Comparison of ENCODE assay signal across 18 cellular contexts in genomic region chr16:8568231-8568617, GRCh38. TPM values are rescaled to one million over a fixed set of nuclear protein-coding genes. Genes with fewer than 3 reads are reported as not detected.
A peak's percentile ranks its signal among the peaks of the same experiment; 100 is the strongest.
DNase-seq lines count a peak whose midpoint lies in the region; ATAC-seq and TF ChIP-seq lines count a peak whose summit lies in the region.
"Had no signal": no experiment of that assay in that cellular context is flagged by ENCODE, and none has a peak within 500 bp of the region (broad histone marks: within the 10 kb centered on the region; RNA-seq: fewer than 3 reads in every experiment).

No MANE protein-coding gene starts in this region.

- H3K27ac ChIP-seq in GM23338 (ENCODE audit: low read depth) (no peak overlapping the region), SU-DHL-6 (ENCODE audit: low read depth, low read length) (no peak overlapping the region)

- H3F3A ChIP-seq in GM23338 (replicated peaks; ENCODE audit: low read depth) (peaks cover 5% of the 10 kb centered on the region), SU-DHL-6 (ENCODE audit: insufficient read depth) (peaks cover 8% of the 10 kb centered on the region; the same call in 1 of the 2 replicates)

- H3K4me3 Mint-ChIP-seq in activated CD4-positive, alpha-beta T cell treated with anti-CD3 and anti-CD28 coated beads for 36 hours = no peak overlapping the region
- no peak overlapping the region for H3K4me3 Mint-ChIP-seq in GM23338
- peak overlapping the region; percentile 76 for H3K4me3 Mint-ChIP-seq in neural crest cell
- H3K4me3 Mint-ChIP-seq: activated T-helper 17 cell treated with anti-CD3 and anti-CD28 coated beads, Interleukin-2, amount 50 U/mL, for 72 hours; effector memory CD8-positive, alpha-beta T cell; natural killer cell treated with Interleukin-12 subunit alpha and Interleukin-12 subunit beta and Interleukin-15 and Interleukin-18, amount 100 ng/mL, for 72 hours; stimulated activated memory B cell treated with anti-CD40 and anti-IgM and Interleukin-4, amounts not matched to agents 10 μg/mL and 1 μg/mL and 100 μg/mL, for 72 hours had no signal

- H3K4me1 ChIP-seq in GM23338 (ENCODE audit: insufficient read depth) = peaks cover 28% of the 10 kb centered on the region

- H3K36me3 Mint-ChIP-seq in activated CD4-positive, alpha-beta T cell treated with anti-CD3 and anti-CD28 coated beads for 36 hours (ENCODE audit: low read depth) = no peaks in the 10 kb centered on the region
- H3K36me3 Mint-ChIP-seq in GM23338 (ENCODE audit: low read depth) (peaks cover 2% of the 10 kb centered on the region; the same call in 2 of the 3 replicates), neural crest cell (ENCODE audit: low read depth) (no peaks in the 10 kb centered on the region)
- H3K36me3 Mint-ChIP-seq: IgD-negative memory B cell; natural killer cell treated with Interleukin-12 subunit alpha and Interleukin-12 subunit beta and Interleukin-15 and Interleukin-18, amount 100 ng/mL, for 72 hours; stimulated activated memory B cell treated with anti-CD40 and anti-IgM and Interleukin-4, amounts not matched to agents 10 μg/mL and 1 μg/mL and 100 μg/mL, for 72 hours had no signal

- no peaks in the 10 kb centered on the region for H3K36me3 ChIP-seq in GM23338 (ENCODE audit: insufficient read depth)
- H3K36me3 ChIP-seq in SU-DHL-6 (ENCODE audit: low read length) = no peaks in the 10 kb centered on the region
- H3K36me3 ChIP-seq: tibial nerve had no signal

- peaks cover 4% of the 10 kb centered on the region for H3K4me1 Mint-ChIP-seq in activated CD4-positive, alpha-beta T cell treated with anti-CD3 and anti-CD28 coated beads for 36 hours
- H3K4me1 Mint-ChIP-seq in GM23338 (peaks cover 44% of the 10 kb centered on the region), neural crest cell (peaks cover 41% of the 10 kb centered on the region)
- H3K4me1 Mint-ChIP-seq: activated T-helper 17 cell treated with anti-CD3 and anti-CD28 coated beads, Interleukin-2, amount 50 U/mL, for 72 hours; stimulated activated memory B cell treated with anti-CD40 and anti-IgM and Interleukin-4, amounts not matched to agents 10 μg/mL and 1 μg/mL and 100 μg/mL, for 72 hours had no signal

- H2AFZ ChIP-seq in GM23338 (no peak overlapping the region), SU-DHL-6 (ENCODE audit: low read depth, low read length, severe bottlenecking) (no peak overlapping the region)

- ATAC-seq in activated CD4-positive, alpha-beta T cell treated with anti-CD3 and anti-CD28 coated beads for 36 hours = no peak
- ATAC-seq in GM23338 (no peak), GM19463 (IDR thresholded peaks at IDR 0.05; ENCODE audit: unreplicated experiment) (no peak)

- H3K4me2 ChIP-seq in GM23338 = no peak overlapping the region
- H3K4me2 ChIP-seq in SU-DHL-6 (ENCODE audit: low read depth, low read length, poor library complexity, severe bottlenecking) = peak overlapping the region; percentile 8

- intact Hi-C loops in activated CD4-positive, alpha-beta T cell treated with anti-CD3 and anti-CD28 coated beads for 36 hours (cut with DNase I, micrococcal nuclease) = loop anchor here (5.0 kb wide), 2 partner anchors 299 to 1939 kb away; partner anchors contain the start of gene CARHSP1 (in 1 of the 2)

- POLR2A ChIA-PET in activated CD4-positive, alpha-beta T cell treated with anti-CD3 and anti-CD28 coated beads for 36 hours (lab: Charles Lee) = no interaction called here

- H3K27ac Mint-ChIP-seq in activated CD4-positive, alpha-beta T cell treated with anti-CD3 and anti-CD28 coated beads for 36 hours = no peak overlapping the region
- peak overlapping the region; percentile 32; the same call in 1 of the 2 replicates for H3K27ac Mint-ChIP-seq in GM23338
- peak overlapping the region; percentile 92 for H3K27ac Mint-ChIP-seq in neural crest cell (ENCODE audit: unreplicated experiment)
- H3K27ac Mint-ChIP-seq: activated T-helper 17 cell treated with anti-CD3 and anti-CD28 coated beads, Interleukin-2, amount 50 U/mL, for 72 hours; effector memory CD8-positive, alpha-beta T cell; IgD-negative memory B cell; natural killer cell treated with Interleukin-12 subunit alpha and Interleukin-12 subunit beta and Interleukin-15 and Interleukin-18, amount 100 ng/mL, for 72 hours; stimulated activated memory B cell treated with anti-CD40 and anti-IgM and Interleukin-4, amounts not matched to agents 10 μg/mL and 1 μg/mL and 100 μg/mL, for 72 hours had no signal

- H3K9me3 Mint-ChIP-seq in activated CD4-positive, alpha-beta T cell treated with anti-CD3 and anti-CD28 coated beads for 36 hours (ENCODE audit: low read depth) = no peaks in the 10 kb centered on the region
- H3K9me3 Mint-ChIP-seq in GM23338 (peaks cover 4% of the 10 kb centered on the region; the same call in 2 of the 3 replicates), neural crest cell (no peaks in the 10 kb centered on the region)
- H3K9me3 Mint-ChIP-seq: activated T-helper 17 cell treated with anti-CD3 and anti-CD28 coated beads, Interleukin-2, amount 50 U/mL, for 72 hours; effector memory CD8-positive, alpha-beta T cell; natural killer cell treated with Interleukin-12 subunit alpha and Interleukin-12 subunit beta and Interleukin-15 and Interleukin-18, amount 100 ng/mL, for 72 hours; stimulated activated memory B cell treated with anti-CD40 and anti-IgM and Interleukin-4, amounts not matched to agents 10 μg/mL and 1 μg/mL and 100 μg/mL, for 72 hours had no signal

- H4K20me1 ChIP-seq in GM23338 (replicated peaks; ENCODE audit: insufficient read depth) = no peaks in the 10 kb centered on the region
- no peaks in the 10 kb centered on the region for H4K20me1 ChIP-seq in SU-DHL-6 (ENCODE audit: low read depth, low read length)

- H3K9me2 ChIP-seq in GM23338 (ENCODE audit: insufficient read depth) = no peaks in the 10 kb centered on the region
- no peaks in the 10 kb centered on the region for H3K9me2 ChIP-seq in SU-DHL-6 (replicated peaks; ENCODE audit: insufficient read depth, low read length)

- CTCF ChIA-PET in activated CD4-positive, alpha-beta T cell treated with anti-CD3 and anti-CD28 coated beads for 36 hours (lab: Charles Lee) = interaction anchor here (0.8 kb wide), 1 partner anchor 262 kb away, joined by 3 read pairs; no protein-coding TSS in a partner anchor

- DNase-seq in activated CD4-positive, alpha-beta T cell treated with anti-CD3 and anti-CD28 coated beads for 36 hours = peak; percentile 25
- no peak for DNase-seq in activated CD4-positive, alpha-beta T cell treated with anti-CD3 and anti-CD28 coated beads for 4 hours
- DNase-seq in GM23338 (ENCODE audit: low spot score) = no peak
- DNase-seq in neural crest cell (ENCODE audit: low read depth, low spot score) = no peak
- no peak for DNase-seq in NCI-H524 (lab: John Stamatoyannopoulos, UW)
- no peak for DNase-seq in NCI-H1694 (lab: John Stamatoyannopoulos, UW)

- H3K27me3 ChIP-seq in GM23338 (ENCODE audit: insufficient read depth) = peaks cover 3% of the 10 kb centered on the region; the same call in 1 of the 2 replicates
- no peaks in the 10 kb centered on the region for H3K27me3 ChIP-seq in SU-DHL-6 (ENCODE audit: low read length)

- no peak overlapping the region for H3K9ac ChIP-seq in SU-DHL-6 (ENCODE audit: low read length)

- H3K79me2 ChIP-seq in GM23338 (replicated peaks; ENCODE audit: insufficient read depth) (no peaks in the 10 kb centered on the region), SU-DHL-6 (ENCODE audit: insufficient read depth, low read length) (no peaks in the 10 kb centered on the region)

- peaks cover 3% of the 10 kb centered on the region; the same call in 1 of the 2 replicates for H3K9me3 ChIP-seq in SU-DHL-6 (ENCODE audit: insufficient read depth, low read length)
- H3K9me3 ChIP-seq: tibial nerve had no signal

- H3K27me3 Mint-ChIP-seq in activated CD4-positive, alpha-beta T cell treated with anti-CD3 and anti-CD28 coated beads for 36 hours = peaks cover 10% of the 10 kb centered on the region
- H3K27me3 Mint-ChIP-seq in GM23338 (ENCODE audit: insufficient read depth, low read depth, poor library complexity) (peaks cover 20% of the 10 kb centered on the region), neural crest cell (ENCODE audit: low read depth) (peaks cover 4% of the 10 kb centered on the region)

- no peak for TF ChIP-seq CTCF in GM23338 (conservative IDR thresholded peaks at IDR 0.05; ENCODE audit: low read depth in 2 of 2)
- TF ChIP-seq CTCF in SU-DHL-6 (IDR thresholded peaks at IDR 0.05; ENCODE audit: insufficient read depth, low read length, poor library complexity, severe bottlenecking) = no peak
- TF ChIP-seq CTCF in neural crest cell (conservative IDR thresholded peaks at IDR 0.05) = no peak

- no peak overlapping the region for H3K4me3 ChIP-seq in GM23338
- no peak overlapping the region for H3K4me3 ChIP-seq in SU-DHL-6 (ENCODE audit: insufficient read depth, low read length, poor library complexity, severe bottlenecking)
- H3K4me3 ChIP-seq: tibial nerve had no signal

TF ChIP-seq in GM23338, 12 proteins besides CTCF, POLR2A, EP300 and RAD21:
- TF ChIP-seq ZNF114 (CRISPR knock-in tag; IDR thresholded peaks at IDR 0.05) = no peak
- peak; percentile 92 for TF ChIP-seq CREB1 (CRISPR knock-in tag; IDR thresholded peaks at IDR 0.05; ENCODE audit: low read depth)

RNA-seq across cellular contexts. Expression of gene TMEM114, which starts 22.1 kb away (rescaled TPM):
- not detected for total RNA-seq in activated CD4-positive, alpha-beta T cell treated with anti-CD3 and anti-CD28 coated beads for 36 hours
- total RNA-seq in GM23338 (2014; rRNA removed; shearing (Covaris generic)) = 0.52 TPM in 1 of 2 replicates, not detected in the other
- polyA plus RNA-seq in GM23338 (2016; fragmentation: Nextera tagmentation; extraction: Ambion mirVana) = 0.47 and 0.77 TPM in 2 replicates
- total RNA-seq in neural crest cell = not detected in 2 replicates
- total RNA-seq: A172; activated T-helper 17 cell treated with anti-CD3 and anti-CD28 coated beads, Interleukin-2, amount 50 U/mL, for 72 hours; aorta; cerebellum; mesenteric fat pad; natural killer cell treated with Interleukin-12 subunit alpha and Interleukin-12 subunit beta and Interleukin-15 and Interleukin-18, amount 100 ng/mL, for 72 hours; tibial nerve had no signal
- polyA plus RNA-seq: aorta, IgD-negative memory B cell had no signal

RNA-seq across cellular contexts. Expression of gene METTL22, which starts 53.3 kb away (rescaled TPM):
- total RNA-seq in activated CD4-positive, alpha-beta T cell treated with anti-CD3 and anti-CD28 coated beads for 36 hours = 10 to 100 TPM; 32.3 to 45.8 TPM
- total RNA-seq in GM23338 (2014; rRNA removed; shearing (Covaris generic)) = 44.6 and 51.8 TPM in 2 replicates
- 44.8 and 51.4 TPM in 2 replicates for polyA plus RNA-seq in GM23338 (2016; fragmentation: Nextera tagmentation; extraction: Ambion mirVana)
- total RNA-seq in neural crest cell = 52.0 and 57.0 TPM in 2 replicates
